ENCODE assay signal across 34 cellular contexts in the genomic region with DNA sequence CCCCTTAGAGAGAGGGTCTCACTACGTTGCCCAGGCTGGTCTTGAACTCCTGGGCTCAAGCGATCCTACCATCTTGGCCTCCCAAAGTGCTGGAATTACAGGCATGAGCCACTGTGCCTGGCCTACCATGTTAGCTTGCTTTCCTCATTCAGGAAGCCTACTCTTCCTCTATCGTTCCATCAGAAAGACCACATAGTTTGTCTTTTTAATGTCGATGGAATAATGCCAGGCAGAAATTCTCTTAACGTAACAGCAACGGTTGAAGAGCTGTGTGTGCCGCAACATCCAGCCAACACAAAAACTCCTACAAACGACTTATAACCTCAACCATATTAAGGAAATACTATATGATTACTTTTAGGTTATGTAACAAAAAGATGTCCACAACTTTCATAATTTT.
"Had no signal": no experiment of that assay in that cellular context is flagged by ENCODE, and none has a peak within 500 bp of the region (broad histone marks: within the 10 kb centered on the region; RNA-seq: fewer than 3 reads in every experiment).

No MANE protein-coding gene starts in this region.

- H3K27ac ChIP-seq: adrenal gland, ascending aorta, breast epithelium, cardiac muscle cell, coronary artery, dorsolateral prefrontal cortex, foreskin keratinocyte, gastrocnemius medialis, heart left ventricle, VCaP had no signal

- H3K36me3 ChIP-seq: breast epithelium, cardiac muscle cell had no signal

- H3K27me3 Mint-ChIP-seq: activated B cell treated with CpG ODN at 0.5 μM for 24 hours; activated CD4-positive, alpha-beta memory T cell treated with anti-CD3 and anti-CD28 coated beads, Interleukin-2, amount 10 ng/mL, durations not matched to agents 7 days and 5 days; activated CD4-positive, alpha-beta T cell treated with anti-CD3 and anti-CD28 coated beads, Interleukin-2, amount 10 ng/mL, durations not matched to agents 7 days and 5 days; activated naive CD4-positive, alpha-beta T cell treated with anti-CD3 and anti-CD28 coated beads, Interleukin-2, amount 10 ng/mL, durations not matched to agents 7 days and 5 days; activated naive CD8-positive, alpha-beta T cell treated with anti-CD3 and anti-CD28 coated beads, Interleukin-2, amount 50 U/mL, for 24 hours; activated T-cell treated with anti-CD3 and anti-CD28 coated beads, Interleukin-2, amount 50 U/mL, for 24 hours; brain; dendritic cell treated with granulocyte-macrophage colony-stimulating factor and Interleukin-4, amounts not matched to agents 40 ng/mL and 50 ng/mL, for 4 days; T-helper 17 cell had no signal

- FAIRE-seq: TTC549 had no signal

- H3K4me1 Mint-ChIP-seq: activated B cell treated with CpG ODN at 0.5 μM for 24 hours, endodermal cell had no signal

- H3K27me3 ChIP-seq: adrenal gland, ascending aorta, breast epithelium, cardiac muscle cell, dorsolateral prefrontal cortex, foreskin keratinocyte, gastrocnemius medialis, heart left ventricle had no signal

- H3K4me1 ChIP-seq: ascending aorta, breast epithelium, gastrocnemius medialis had no signal

- H3K9me3 Mint-ChIP-seq: activated B cell treated with CpG ODN at 0.5 μM for 24 hours; activated CD4-positive, alpha-beta memory T cell treated with anti-CD3 and anti-CD28 coated beads, Interleukin-2, amount 10 ng/mL, durations not matched to agents 7 days and 5 days; activated CD4-positive, alpha-beta T cell treated with anti-CD3 and anti-CD28 coated beads, Interleukin-2, amount 10 ng/mL, durations not matched to agents 7 days and 5 days; activated naive CD4-positive, alpha-beta T cell treated with anti-CD3 and anti-CD28 coated beads, Interleukin-2, amount 10 ng/mL, durations not matched to agents 7 days and 5 days; activated naive CD4-positive, alpha-beta T cell treated with anti-CD3 and anti-CD28 coated beads, Interleukin-2, amount 50 U/mL, for 72 hours; activated naive CD8-positive, alpha-beta T cell treated with anti-CD3 and anti-CD28 coated beads, Interleukin-2, amount 50 U/mL, for 24 hours; activated T-cell treated with anti-CD3 and anti-CD28 coated beads, Interleukin-2, amount 50 U/mL, for 24 hours; activated T-cell treated with anti-CD3 and anti-CD28 coated beads, Interleukin-2, amount 50 U/mL, for 72 hours; brain; dendritic cell treated with granulocyte-macrophage colony-stimulating factor and Interleukin-4, amounts not matched to agents 40 ng/mL and 50 ng/mL, for 4 days; endodermal cell had no signal

- H3K27ac Mint-ChIP-seq: activated B cell treated with CpG ODN at 0.5 μM for 24 hours; activated CD4-positive, alpha-beta memory T cell treated with anti-CD3 and anti-CD28 coated beads, Interleukin-2, amount 10 ng/mL, durations not matched to agents 7 days and 5 days; activated CD4-positive, alpha-beta T cell treated with anti-CD3 and anti-CD28 coated beads, Interleukin-2, amount 10 ng/mL, durations not matched to agents 7 days and 5 days; activated naive CD4-positive, alpha-beta T cell treated with anti-CD3 and anti-CD28 coated beads, Interleukin-2, amount 10 ng/mL, durations not matched to agents 7 days and 5 days; activated naive CD4-positive, alpha-beta T cell treated with anti-CD3 and anti-CD28 coated beads, Interleukin-2, amount 50 U/mL, for 72 hours; activated naive CD8-positive, alpha-beta T cell treated with anti-CD3 and anti-CD28 coated beads, Interleukin-2, amount 50 U/mL, for 24 hours; activated T-cell treated with anti-CD3 and anti-CD28 coated beads, Interleukin-2, amount 50 U/mL, for 24 hours; activated T-cell treated with anti-CD3 and anti-CD28 coated beads, Interleukin-2, amount 50 U/mL, for 72 hours; dendritic cell treated with granulocyte-macrophage colony-stimulating factor and Interleukin-4, amounts not matched to agents 40 ng/mL and 50 ng/mL, for 4 days; endodermal cell; T-helper 17 cell had no signal

- DNase-seq: activated B cell treated with CpG ODN at 0.5 μM for 24 hours; activated CD4-positive, alpha-beta memory T cell treated with anti-CD3 and anti-CD28 coated beads, Interleukin-2, amount 10 ng/mL, durations not matched to agents 7 days and 5 days; activated CD4-positive, alpha-beta T cell treated with anti-CD3 and anti-CD28 coated beads, Interleukin-2, amount 10 ng/mL, durations not matched to agents 7 days and 5 days; activated CD4-positive, alpha-beta T cell treated with anti-CD3 and anti-CD28 coated beads, Interleukin-2, amount 50 U/mL, for 4 hours; activated CD8-positive, alpha-beta memory T cell treated with anti-CD3 and anti-CD28 coated beads, Interleukin-2, amount 50 U/mL, for 48 hours; activated gamma-delta T cell; activated naive CD4-positive, alpha-beta T cell; activated naive CD4-positive, alpha-beta T cell treated with anti-CD3 and anti-CD28 coated beads, Interleukin-2, amount 10 ng/mL, durations not matched to agents 7 days and 5 days; activated naive CD8-positive, alpha-beta T cell treated with anti-CD3 and anti-CD28 coated beads, Interleukin-2, amount 50 U/mL, for 24 hours; activated T-cell treated with anti-CD3 and anti-CD28 coated beads for 4 hours; activated T-cell treated with anti-CD3 and anti-CD28 coated beads, Interleukin-2, amount 50 U/mL, for 24 hours; activated T-cell treated with anti-CD3 and anti-CD28 coated beads, Interleukin-2, amount 50 U/mL, for 72 hours; central memory CD4-positive, alpha-beta T cell; dorsolateral prefrontal cortex; effector memory CD4-positive, alpha-beta T cell; endodermal cell; foreskin keratinocyte; gastrocnemius medialis; glutamatergic neuron; heart left ventricle; T-helper 1 cell; T-helper 17 cell had no signal

- H3K4me3 Mint-ChIP-seq: activated B cell treated with CpG ODN at 0.5 μM for 24 hours; activated CD4-positive, alpha-beta memory T cell treated with anti-CD3 and anti-CD28 coated beads, Interleukin-2, amount 10 ng/mL, durations not matched to agents 7 days and 5 days; activated CD4-positive, alpha-beta T cell treated with anti-CD3 and anti-CD28 coated beads, Interleukin-2, amount 10 ng/mL, durations not matched to agents 7 days and 5 days; activated naive CD4-positive, alpha-beta T cell treated with anti-CD3 and anti-CD28 coated beads, Interleukin-2, amount 10 ng/mL, durations not matched to agents 7 days and 5 days; activated naive CD8-positive, alpha-beta T cell treated with anti-CD3 and anti-CD28 coated beads, Interleukin-2, amount 50 U/mL, for 24 hours; activated T-cell treated with anti-CD3 and anti-CD28 coated beads, Interleukin-2, amount 50 U/mL, for 24 hours; activated T-cell treated with anti-CD3 and anti-CD28 coated beads, Interleukin-2, amount 50 U/mL, for 72 hours; brain; dendritic cell treated with granulocyte-macrophage colony-stimulating factor and Interleukin-4, amounts not matched to agents 40 ng/mL and 50 ng/mL, for 4 days; endodermal cell; T-helper 17 cell had no signal

- H3K4me3 ChIP-seq: adrenal gland, ascending aorta, breast epithelium, cardiac muscle cell, coronary artery, dorsolateral prefrontal cortex, gastrocnemius medialis, heart left ventricle had no signal

- H3K9me3 ChIP-seq: adrenal gland, ascending aorta, breast epithelium, gastrocnemius medialis, heart left ventricle had no signal

- ATAC-seq: activated CD4-positive, CD25-positive, alpha-beta regulatory T cell treated with anti-CD3 and anti-CD28 coated beads, Interleukin-2, amount 50 U/mL, for 24 hours; activated naive CD4-positive, alpha-beta T cell treated with anti-CD3 and anti-CD28 coated beads, Interleukin-2, amount 50 U/mL, for 72 hours; activated naive CD8-positive, alpha-beta T cell treated with anti-CD3 and anti-CD28 coated beads, Interleukin-2, amount 50 U/mL, for 24 hours; activated T-cell treated with anti-CD3 and anti-CD28 coated beads, Interleukin-2, amount 50 U/mL, for 72 hours; esophagus mucosa; foreskin keratinocyte; gastrocnemius medialis; heart left ventricle; T-helper 17 cell had no signal
